In genomic region chr2:60413819-60414178, GRCh38 we compare ENCODE assay signal across 12 cellular contexts.
DNase-seq lines count a peak whose midpoint lies in the region; ATAC-seq and FAIRE-seq lines count a peak whose summit lies in the region.
"Had no signal": no experiment of that assay in that cellular context is flagged by ENCODE, and none has a peak within 500 bp of the region (broad histone marks: within the 10 kb centered on the region; RNA-seq: fewer than 3 reads in every experiment).

No MANE protein-coding gene starts in this region.

- no peak overlapping the region for H3K27ac ChIP-seq in substantia nigra (ENCODE audit: low read depth, low read length, poor library complexity, severe bottlenecking)
- H3K27ac ChIP-seq: ovary had no signal

- ATAC-seq in GM18861 (IDR thresholded peaks at IDR 0.05; ENCODE audit: unreplicated experiment), result peak; percentile 81
- peak; percentile 92 for ATAC-seq in GM21619 (IDR thresholded peaks at IDR 0.05; ENCODE audit: unreplicated experiment)
- ATAC-seq in HG03354 (IDR thresholded peaks at IDR 0.05; ENCODE audit: poor library complexity, severe bottlenecking, unreplicated experiment), result peak; percentile 77

- FAIRE-seq in urothelium cell line (lab: Jason Lieb, UNC), result no peak

- DNase-seq in left kidney (ENCODE audit: low read depth, low spot score), result peak; percentile 74
- no peak for DNase-seq in urothelium cell line (ENCODE audit: low spot score)
- DNase-seq in substantia nigra (lab: John Stamatoyannopoulos, UW), result no peak
- DNase-seq in NCI-H524 treated with DMSO at 0.1 percent for 48 hours (lab: John Stamatoyannopoulos, UW), result no peak
- DNase-seq in NCI-H128 (lab: John Stamatoyannopoulos, UW; ENCODE audit: unreplicated experiment), result no peak
- DNase-seq: DMS153, islet precursor cell, NCI-H1417, ovary had no signal
